In genomic region chr14:52313493-52313881, GRCh38 we compare ENCODE assay signal across 9 cellular contexts. TPM values are rescaled to one million over a fixed set of nuclear protein-coding genes. Genes with fewer than 3 reads are reported as not detected.
DNase-seq lines count a peak whose midpoint lies in the region; ATAC-seq and TF ChIP-seq lines count a peak whose summit lies in the region.
"Had no signal": no experiment of that assay in that cellular context is flagged by ENCODE, and none has a peak within 500 bp of the region (broad histone marks: within the 10 kb centered on the region; RNA-seq: fewer than 3 reads in every experiment).

No MANE protein-coding gene starts in this region.

- H3K4me1 ChIP-seq in Peyer's patch = peaks cover 0 to 9% (median 4%) of the 10 kb centered on the region in 4 donors
- peaks cover 14 to 36% (median 27%) of the 10 kb centered on the region in 4 donors for H3K4me1 ChIP-seq in esophagus muscularis mucosa
- H3K4me1 ChIP-seq in ovary (ENCODE audit: insufficient read depth) = peaks cover 7% of the 10 kb centered on the region

- DNase-seq in Caki2 (ENCODE audit: low read depth) (peak; percentile 10), Peyer's patch (no peak), esophagus muscularis mucosa (ENCODE audit: extremely low spot score) (no peak), ovary (peak in 2 of 5 donors; percentile 13 to 44), OCI-M2 (lab: John Stamatoyannopoulos, UW; ENCODE audit: unreplicated experiment) (no peak)
- DNase-seq in stimulated activated CD4-positive, alpha-beta T cell treated with anti-CD3 and anti-CD28 coated beads, Interleukin-4, amount 100 ng/mL, for 4 hours = no peak
- DNase-seq: SW 1271 had no signal

- no peak for ATAC-seq in GM19035 (IDR thresholded peaks at IDR 0.05; ENCODE audit: unreplicated experiment)
- ATAC-seq in GM18861 (IDR thresholded peaks at IDR 0.05; ENCODE audit: unreplicated experiment) = no peak

- in situ Hi-C loops in Caki2 (cut with HindIII; ENCODE audit: low pct_unique_long_range_greater_than_20kb, low sequenced_read_pairs) = no loop called here

- H3K4me3 ChIP-seq in Peyer's patch (peak overlapping the region; percentile 49 to 64 (median 58)), esophagus muscularis mucosa (peak overlapping the region; percentile 61 to 77 (median 68)), ovary (peak overlapping the region; percentile 45)

- intact Hi-C loops in esophagus muscularis mucosa (cut with DNase I) (loop anchor here (5.0 kb wide), 2 partner anchors 34 to 144 kb away; no protein-coding TSS in a partner anchor), ovary (cut with DNase I) (loop anchor here in 2 of 4 donors (5.0 to 10.0 kb wide), 2 partner anchors 151 to 321 kb away; no protein-coding TSS in a partner anchor)

- TF ChIP-seq POLR2A in Peyer's patch (IDR thresholded peaks at IDR 0.05) (no peak), esophagus muscularis mucosa (IDR thresholded peaks at IDR 0.05; ENCODE audit: low read depth) (no peak), ovary (IDR thresholded peaks at IDR 0.05) (no peak)

- H3K9me3 ChIP-seq in Peyer's patch = no peaks in the 10 kb centered on the region
- H3K9me3 ChIP-seq in esophagus muscularis mucosa = no peaks in the 10 kb centered on the region
- no peaks in the 10 kb centered on the region for H3K9me3 ChIP-seq in ovary

- 49% methylated on average over 10 of the region's 10 CpGs for WGBS in esophagus muscularis mucosa
- 6 to 8% (median 7%) methylated on average over 10 of the region's 10 CpGs for WGBS in ovary, 3 donors

- TF ChIP-seq CTCF in Peyer's patch (IDR thresholded peaks at IDR 0.05) (no peak), esophagus muscularis mucosa (IDR thresholded peaks at IDR 0.05) (no peak), ovary (IDR thresholded peaks at IDR 0.05) (no peak)

- TF ChIP-seq EP300 in esophagus muscularis mucosa (IDR thresholded peaks at IDR 0.05) (no peak), ovary (IDR thresholded peaks at IDR 0.05) (no peak)

- H3K36me3 ChIP-seq in Peyer's patch (no peaks in the 10 kb centered on the region), esophagus muscularis mucosa (no peaks in the 10 kb centered on the region), ovary (no peaks in the 10 kb centered on the region)

- no peaks in the 10 kb centered on the region for H3K27me3 ChIP-seq in Peyer's patch
- peaks cover 0 to 15% (median 0%) of the 10 kb centered on the region in 4 donors for H3K27me3 ChIP-seq in esophagus muscularis mucosa
- H3K27me3 ChIP-seq in ovary = no peaks in the 10 kb centered on the region

- H3K27ac ChIP-seq in Peyer's patch (peak overlapping the region; percentile 67 to 89 (median 82)), esophagus muscularis mucosa (replicated peaks in 1 of 4) (peak overlapping the region; percentile 65 to 84 (median 75)), ovary (peak overlapping the region; percentile 57 to 61)

RNA-seq across cellular contexts. Expression of gene PTGER2, which starts 0.6 kb away (rescaled TPM):
- 0.88 and 4.9 TPM in 2 replicates for total RNA-seq in Caki2 (2014; rRNA removed; shearing (Covaris generic); ENCODE audit: low replicate concordance)
- total RNA-seq in Peyer's patch (1 to 10 TPM; 2.7 to 6.4 (median 4.9) TPM), esophagus muscularis mucosa (1 to 10 TPM; 2.1 to 6.3 (median 4.4) TPM), ovary (10 to 100 TPM in 2 of 7 donors, 1 to 10 TPM in 4, under 1 TPM in 1; 0.86 to 15.6 (median 6.7) TPM)
- polyA plus RNA-seq in ovary = 1 to 10 TPM; 5.5 to 5.8 TPM

RNA-seq across cellular contexts. Expression of gene PTGDR, which starts 46.0 kb away (rescaled TPM):
- total RNA-seq in Caki2 (2014; rRNA removed; shearing (Covaris generic); ENCODE audit: low replicate concordance) = not detected in 2 replicates
- total RNA-seq in Peyer's patch = 1 to 10 TPM in 3 of 4 donors, not detected in 1; 1.4 to 3.8 (median 1.4) TPM
- under 1 TPM; 0.17 to 0.66 (median 0.37) TPM for total RNA-seq in esophagus muscularis mucosa
- total RNA-seq in ovary = 1 to 10 TPM in 1 of 7 donors, under 1 TPM in 6; 0.10 to 1.0 (median 0.52) TPM
- 1 to 10 TPM in 1 of 2 donors, under 1 TPM in 1; 0.17 to 1.8 TPM for polyA plus RNA-seq in ovary
